Comparison of ENCODE assay signal across 14 cellular contexts in the genomic region with DNA sequence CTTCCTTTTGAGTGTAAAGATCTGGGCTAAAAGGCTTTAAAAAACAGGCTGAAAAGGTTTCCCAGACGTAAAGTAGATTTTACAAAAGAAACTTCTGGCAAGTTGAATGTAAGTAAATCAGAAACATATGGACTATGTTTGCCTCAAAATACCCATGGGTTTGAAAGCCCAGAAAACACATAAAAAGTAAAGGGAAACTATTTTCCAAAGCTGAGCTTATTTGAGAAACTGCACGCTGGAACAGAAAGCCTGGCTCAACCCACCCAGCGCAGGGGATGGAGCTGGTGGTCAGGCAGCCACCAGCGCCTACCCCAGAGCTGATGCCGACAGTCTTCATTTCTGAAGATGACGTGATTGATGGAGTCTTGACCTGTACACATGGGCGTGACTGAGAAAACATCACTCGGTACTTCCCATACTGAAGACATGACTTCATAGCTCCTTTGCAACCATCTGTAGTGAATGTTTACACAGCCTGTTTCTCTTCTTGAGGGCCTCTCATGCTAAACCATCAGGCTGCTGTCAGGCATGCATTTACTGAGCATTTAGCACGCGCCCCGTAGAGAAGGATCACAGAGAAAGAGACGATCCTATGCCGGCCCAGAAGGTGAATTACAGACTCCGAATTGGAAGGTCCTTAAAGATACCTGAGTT.
DNase-seq lines count a peak whose midpoint lies in the region; ATAC-seq and TF ChIP-seq lines count a peak whose summit lies in the region.
"Had no signal": no experiment of that assay in that cellular context is flagged by ENCODE, and none has a peak within 500 bp of the region (broad histone marks: within the 10 kb centered on the region; RNA-seq: fewer than 3 reads in every experiment).

No MANE protein-coding gene starts in this region.

- TF ChIP-seq CTCF in nephron progenitor cell (IDR thresholded peaks at IDR 0.05) (no peak), osteoblast (IDR thresholded peaks at IDR 0.05; ENCODE audit: extremely low read depth, low read depth, low read length) (no peak)

- peaks cover 34% of the 10 kb centered on the region for H3K4me1 Mint-ChIP-seq in nephron progenitor cell
- H3K4me1 Mint-ChIP-seq: stimulated activated naive CD8-positive, alpha-beta T cell treated with anti-CD3 and anti-CD28 coated beads, Interleukin-15, amount 100 ng/mL, for 72 hours had no signal

- no peaks in the 10 kb centered on the region for H3K4me1 ChIP-seq in osteoblast (ENCODE audit: insufficient read depth, low read length)
- H3K4me1 ChIP-seq: body of pancreas had no signal

- H3K9ac ChIP-seq in SK-N-MC (ENCODE audit: insufficient read length), result no peak overlapping the region

- H3K27me3 ChIP-seq in osteoblast (ENCODE audit: insufficient read depth, low read length), result no peaks in the 10 kb centered on the region
- H3K27me3 ChIP-seq: body of pancreas had no signal

- H3K9me3 Mint-ChIP-seq in nephron progenitor cell, result peaks cover 4% of the 10 kb centered on the region
- H3K9me3 Mint-ChIP-seq: stimulated activated naive CD8-positive, alpha-beta T cell treated with anti-CD3 and anti-CD28 coated beads, Interleukin-15, amount 100 ng/mL, for 72 hours had no signal

- no peak overlapping the region for H3K4me2 ChIP-seq in osteoblast (ENCODE audit: insufficient read depth, low read length)

- H3K4me3 ChIP-seq in SK-N-MC, result peak overlapping the region; percentile 32
- H3K4me3 ChIP-seq in osteoblast (ENCODE audit: insufficient read depth, low read length), result no peak overlapping the region
- H3K4me3 ChIP-seq: body of pancreas had no signal

- H3K27ac Mint-ChIP-seq in nephron progenitor cell, result no peak overlapping the region
- H3K27ac Mint-ChIP-seq: stimulated activated naive CD8-positive, alpha-beta T cell treated with anti-CD3 and anti-CD28 coated beads, Interleukin-15, amount 100 ng/mL, for 72 hours had no signal

- no peak for ATAC-seq in HG03025 (IDR thresholded peaks at IDR 0.05; ENCODE audit: low FRiP score, unreplicated experiment)
- no peak for ATAC-seq in HG02970 (IDR thresholded peaks at IDR 0.05; ENCODE audit: low FRiP score, unreplicated experiment)
- ATAC-seq: activated CD4-positive, CD25-positive, alpha-beta regulatory T cell treated with anti-CD3 and anti-CD28 coated beads, Interleukin-2, amount 50 U/mL, for 24 hours; body of pancreas; stimulated activated naive CD8-positive, alpha-beta T cell treated with anti-CD3 and anti-CD28 coated beads, Interleukin-15, amount 100 ng/mL, for 72 hours had no signal

- H3K36me3 Mint-ChIP-seq in nephron progenitor cell (ENCODE audit: low read depth), result no peaks in the 10 kb centered on the region

- no peak overlapping the region for H2AFZ ChIP-seq in osteoblast (ENCODE audit: low read length)

- peak; percentile 70 for DNase-seq in Daoy (ENCODE audit: low read depth)
- DNase-seq in NCI-H1436 treated with DMSO at 0.1 percent for 48 hours (lab: John Stamatoyannopoulos, UW), result peak; percentile 16
- DNase-seq in SK-N-MC (ENCODE audit: low read depth, low spot score), result no peak
- peak; percentile 43 for DNase-seq in nephron progenitor cell
- no peak for DNase-seq in osteoblast (ENCODE audit: insufficient read length, low spot score, missing footprints)
- DNase-seq in iPS-NIHi11 (ENCODE audit: low spot score), result no peak
- DNase-seq: activated T-cell treated with anti-CD3 and anti-CD28 coated beads, Interleukin-2, amount 50 U/mL, for 48 hours; body of pancreas; GOT3; stimulated activated CD4-positive, alpha-beta T cell treated with anti-CD3 and anti-CD28 coated beads, Interleukin-4, amount 100 ng/mL, for 4 hours; stimulated activated naive CD8-positive, alpha-beta T cell treated with anti-CD3 and anti-CD28 coated beads, Interleukin-15, amount 100 ng/mL, for 72 hours had no signal

- H3K27ac ChIP-seq in SK-N-MC, result no peak overlapping the region
- no peak overlapping the region for H3K27ac ChIP-seq in osteoblast (ENCODE audit: low read depth, low read length)
- H3K27ac ChIP-seq: body of pancreas had no signal

- no peaks in the 10 kb centered on the region for H3K79me2 ChIP-seq in osteoblast (ENCODE audit: insufficient read depth, low read length)

- H3K27me3 Mint-ChIP-seq in nephron progenitor cell (ENCODE audit: low read depth, poor library complexity), result peaks cover 11% of the 10 kb centered on the region
- H3K27me3 Mint-ChIP-seq: stimulated activated naive CD8-positive, alpha-beta T cell treated with anti-CD3 and anti-CD28 coated beads, Interleukin-15, amount 100 ng/mL, for 72 hours had no signal

- no peaks in the 10 kb centered on the region for H3K36me3 ChIP-seq in SK-N-MC (ENCODE audit: insufficient read depth, low read length)
- H3K36me3 ChIP-seq in osteoblast (ENCODE audit: insufficient read depth, low read length), result no peaks in the 10 kb centered on the region

- H3K9me3 ChIP-seq in SK-N-MC (ENCODE audit: low read depth, low read length), result no peaks in the 10 kb centered on the region
- no peaks in the 10 kb centered on the region for H3K9me3 ChIP-seq in osteoblast (ENCODE audit: low read depth, low read length)
- H3K9me3 ChIP-seq: body of pancreas had no signal

- no peaks in the 10 kb centered on the region for H4K20me1 ChIP-seq in osteoblast (ENCODE audit: insufficient read depth, low read length)

- peak overlapping the region; percentile 3 for H3K4me3 Mint-ChIP-seq in nephron progenitor cell
- H3K4me3 Mint-ChIP-seq: stimulated activated naive CD8-positive, alpha-beta T cell treated with anti-CD3 and anti-CD28 coated beads, Interleukin-15, amount 100 ng/mL, for 72 hours had no signal

Comparison
In these comparisons a context has a peak if more than half of its experiments do, and no peak if none do; other contexts are left out.
1. DNase-seq: peak in Daoy (single experiment), NCI-H1436 treated with DMSO at 0.1 percent for 48 hours (single experiment) and nephron progenitor cell (single experiment); none in SK-N-MC (single experiment), osteoblast (single experiment) and iPS-NIHi11 (single experiment).